14 cellular contexts compared by ENCODE assay signal in genomic region chr2:122531803-122532344, GRCh38.
DNase-seq lines count a peak whose midpoint lies in the region; ATAC-seq, FAIRE-seq and TF ChIP-seq lines count a peak whose summit lies in the region.
"Had no signal": no experiment of that assay in that cellular context is flagged by ENCODE, and none has a peak within 500 bp of the region (broad histone marks: within the 10 kb centered on the region; RNA-seq: fewer than 3 reads in every experiment).

No MANE protein-coding gene starts in this region.

- TF ChIP-seq POLR2A in K562 (conservative IDR thresholded peaks at IDR 0.05), result no peak
- TF ChIP-seq POLR2A in tibial nerve (IDR thresholded peaks at IDR 0.05), result no peak

- CTCF ChIA-PET in K562 (lab: Yijun Ruan, JAX; ENCODE audit: low intra/inter-chr PET ratio), result no interaction called here

- no peaks in the 10 kb centered on the region for H3K9me2 ChIP-seq in neural cell (ENCODE audit: insufficient read depth, low read length)

- H2BK5ac ChIP-seq in H9 (ENCODE audit: insufficient read length, low read length), result no peak overlapping the region

- no peak for FAIRE-seq in K562 (lab: Jason Lieb, UNC)

- no peak overlapping the region for H3K4me3 ChIP-seq in K562
- H3K4me3 ChIP-seq in neural cell (ENCODE audit: low read length), result no peak overlapping the region
- H3K4me3 ChIP-seq in tibial nerve, result no peak overlapping the region
- H3K4me3 ChIP-seq: body of pancreas had no signal

- H3K18ac ChIP-seq in H9 (ENCODE audit: insufficient read length, low read depth, low read length), result no peak overlapping the region

- no peaks in the 10 kb centered on the region for H4K20me1 ChIP-seq in H9 (ENCODE audit: control insufficient read depth, insufficient read depth, insufficient read length)
- no peaks in the 10 kb centered on the region for H4K20me1 ChIP-seq in K562 (replicated peaks; ENCODE audit: control insufficient read depth, insufficient read depth, low read length)
- H4K20me1 ChIP-seq in neural cell (ENCODE audit: insufficient read depth), result no peaks in the 10 kb centered on the region

- H3K79me1 ChIP-seq in H9 (ENCODE audit: insufficient read depth, low read depth, low read length, poor library complexity, severe bottlenecking), result no peaks in the 10 kb centered on the region

- H3K36me3 Mint-ChIP-seq in H9 (ENCODE audit: insufficient read depth in 1 of 3, low read depth in 3 of 3), result no peaks in the 10 kb centered on the region
- H3K36me3 Mint-ChIP-seq: natural killer cell had no signal

- no peak overlapping the region for H3K27ac ChIP-seq in H9 (ENCODE audit: insufficient read length, low read depth, low read length)
- H3K27ac ChIP-seq in K562 (ENCODE audit: extremely low read depth, low read depth, low read length), result no peak overlapping the region
- H3K27ac ChIP-seq in neural cell (ENCODE audit: low read length), result peak overlapping the region; percentile 97
- no peak overlapping the region for H3K27ac ChIP-seq in tibial nerve
- H3K27ac ChIP-seq: body of pancreas had no signal

- DNase-seq in Daoy (ENCODE audit: low read depth) (peak; percentile 18), H9 (peak; percentile 88), K562 (ENCODE audit: extremely low read depth in 1 of 4, low spot score in 3 of 4) (peak in 1 of 4 experiments; percentile 1), tibial nerve (ENCODE audit: low spot score in 2 of 2) (no peak), NCI-H524 treated with DMSO at 0.1 percent for 48 hours (lab: John Stamatoyannopoulos, UW) (no peak)
- DNase-seq: activated T-cell treated with anti-CD3 and anti-CD28 coated beads, Interleukin-2, amount 50 U/mL, for 4 hours; body of pancreas; KG1; kidney glomerular epithelial cell; natural killer cell; stimulated activated CD4-positive, alpha-beta T cell treated with anti-CD3 and anti-CD28 coated beads, Interleukin-15, amount 100 ng/mL, for 24 hours had no signal

- H3K4me2 ChIP-seq in H9 (ENCODE audit: insufficient read depth, insufficient read length, low read length) (no peak overlapping the region), K562 (ENCODE audit: insufficient read depth, low read length) (no peak overlapping the region), neural cell (ENCODE audit: low read length) (no peak overlapping the region)

- no peak overlapping the region for H3K56ac ChIP-seq in H9 (ENCODE audit: insufficient read length, low read depth, low read length)

- H3K27ac Mint-ChIP-seq in H9, result no peak overlapping the region
- H3K27ac Mint-ChIP-seq: natural killer cell had no signal

- no peak overlapping the region for H3K4ac ChIP-seq in H9 (ENCODE audit: low read depth, low read length)

- no peak overlapping the region for H3K23ac ChIP-seq in H9 (ENCODE audit: insufficient read length, low read depth, low read length)

- no peak overlapping the region for H2BK15ac ChIP-seq in H9 (ENCODE audit: low read depth, low read length)

- TF ChIP-seq CTCF in H9 (conservative IDR thresholded peaks at IDR 0.05) (peak; percentile 98), K562 (IDR thresholded peaks at IDR 0.05 in 2 of 3, conservative IDR thresholded peaks at IDR 0.05 in 1 of 3; ENCODE audit: insufficient read depth in 2 of 3, low read depth in 1 of 3, low read length in 3 of 3) (0 out of 6 replicates have a peak, but pooled peaks of 2 of the 3 experiments have one; percentile 9 to 23), neural cell (IDR thresholded peaks at IDR 0.05; ENCODE audit: poor library complexity, severe bottlenecking) (peak; percentile 51), tibial nerve (IDR thresholded peaks at IDR 0.05) (peak in 1 of 5 experiments; percentile 12)

- no peak overlapping the region for H2AK5ac ChIP-seq in H9 (ENCODE audit: insufficient read length, low read length)

- no CpG with 5 or more reads among the region's 8 CpGs for WGBS in H9 (ENCODE audit: extremely low coverage, insufficient read length, low lambda C conversion rate)
- WGBS in K562 (ENCODE audit: insufficient coverage, low coverage, missing lambda C conversion rate), result 5% methylated on average over 8 of the region's 8 CpGs
- 49 to 58% methylated on average over 8 of the region's 8 CpGs for WGBS in tibial nerve, 2 donors

- H3K9me1 ChIP-seq in K562 (ENCODE audit: control insufficient read depth, insufficient read depth, low read length), result no peaks in the 10 kb centered on the region

- intact Hi-C loops in K562 (cut with micrococcal nuclease), result no loop called here

- in situ Hi-C loops in K562 (cut with MboI), result no loop called here

- BruUV-seq in K562 (replicated peaks; lab: Mats Ljungman, UMichigan), result no TSS peak

- H3K9ac ChIP-seq in H9 (ENCODE audit: extremely low read depth, insufficient read length, low read length) (no peak overlapping the region), K562 (ENCODE audit: insufficient read depth in 1 of 2, low read depth in 2 of 2, low read length in 2 of 2) (no peak overlapping the region), neural cell (ENCODE audit: low read length) (no peak overlapping the region)

- H4K91ac ChIP-seq in H9 (ENCODE audit: insufficient read length, low read depth, low read length), result no peak overlapping the region

- TF ChIP-seq EP300 in K562 (IDR thresholded peaks at IDR 0.05; ENCODE audit: low read length) (no peak), neural cell (conservative IDR thresholded peaks at IDR 0.05; ENCODE audit: poor library complexity, severe bottlenecking) (no peak), tibial nerve (IDR thresholded peaks at IDR 0.05) (no peak)

- H2BK12ac ChIP-seq in H9 (ENCODE audit: insufficient read length, low read depth, low read length), result no peak overlapping the region

- no peaks in the 10 kb centered on the region for H3K79me2 ChIP-seq in H9 (ENCODE audit: insufficient read depth, low read length)
- H3K79me2 ChIP-seq in K562 (ENCODE audit: control insufficient read depth, insufficient read depth, low read length), result no peaks in the 10 kb centered on the region
- H3K79me2 ChIP-seq in neural cell (replicated peaks; ENCODE audit: insufficient read depth, low read length), result no peaks in the 10 kb centered on the region

- H3K23me2 ChIP-seq in H9 (ENCODE audit: insufficient read length, low read depth, low read length, poor library complexity, severe bottlenecking), result no peaks in the 10 kb centered on the region

- H3K4me1 ChIP-seq in H9 (ENCODE audit: insufficient read depth, low read length), result no peaks in the 10 kb centered on the region; the same call in 1 of the 2 replicates
- no peaks in the 10 kb centered on the region for H3K4me1 ChIP-seq in K562 (replicated peaks in 1 of 2; ENCODE audit: control insufficient read depth in 2 of 2, insufficient read depth in 2 of 2, low read length in 2 of 2)
- peaks cover 0 to 11% (median 1%) of the 10 kb centered on the region in 4 donors for H3K4me1 ChIP-seq in tibial nerve
- H3K4me1 ChIP-seq: body of pancreas had no signal

- no peak overlapping the region for H3K14ac ChIP-seq in H9 (ENCODE audit: insufficient read depth, low read length)

- POLR2A ChIA-PET in K562 (lab: Yijun Ruan, JAX), result no interaction called here

- no peaks in the 10 kb centered on the region for H3K27me3 Mint-ChIP-seq in H9 (ENCODE audit: low read depth)

- no peak overlapping the region for H4K8ac ChIP-seq in H9 (replicated peaks; ENCODE audit: insufficient read length, low read depth, low read length)

- no peak overlapping the region for H2BK20ac ChIP-seq in H9 (ENCODE audit: low read depth, low read length, poor library complexity, severe bottlenecking)

- H3K27me3 ChIP-seq in H9 (ENCODE audit: insufficient read depth, low read length) (no peaks in the 10 kb centered on the region), K562 (ENCODE audit: control insufficient read depth in 2 of 2, insufficient read depth in 2 of 2, low read length in 2 of 2) (no peaks in the 10 kb centered on the region), neural cell (ENCODE audit: insufficient read depth, low read depth, low read length) (no peaks in the 10 kb centered on the region), tibial nerve (no peaks in the 10 kb centered on the region)
- H3K27me3 ChIP-seq: body of pancreas had no signal

- H3T11ph ChIP-seq in H9 (ENCODE audit: low read length), result no peak overlapping the region

- H3K36me3 ChIP-seq in K562 (ENCODE audit: control insufficient read depth, insufficient read depth, low read length), result no peaks in the 10 kb centered on the region
- H3K36me3 ChIP-seq in neural cell (ENCODE audit: insufficient read depth, low read length), result no peaks in the 10 kb centered on the region
- no peaks in the 10 kb centered on the region for H3K36me3 ChIP-seq in tibial nerve

- H4K5ac ChIP-seq in H9 (ENCODE audit: insufficient read length, low read depth, low read length), result no peak overlapping the region

- H3K4me1 Mint-ChIP-seq in H9, result peaks cover 12 to 13% of the 10 kb centered on the region in 2 experiments
- H3K4me1 Mint-ChIP-seq: natural killer cell had no signal

- no peak overlapping the region for H2AFZ ChIP-seq in H9 (ENCODE audit: low read length)
- no peak overlapping the region for H2AFZ ChIP-seq in K562 (ENCODE audit: low read depth, low read length)
- H2AFZ ChIP-seq in neural cell (ENCODE audit: low read depth, low read length), result no peak overlapping the region

- no peaks in the 10 kb centered on the region for H3K9me3 ChIP-seq in H9 (ENCODE audit: control insufficient read depth, low read depth, low read length)
- no peaks in the 10 kb centered on the region for H3K9me3 ChIP-seq in K562 (replicated peaks; ENCODE audit: control insufficient read depth, insufficient read depth, low read depth, low read length)
- no peaks in the 10 kb centered on the region for H3K9me3 ChIP-seq in neural cell (ENCODE audit: low read length)
- no peaks in the 10 kb centered on the region for H3K9me3 ChIP-seq in tibial nerve
- H3K9me3 ChIP-seq: body of pancreas had no signal

- no peak for ATAC-seq in K562
- no peak for ATAC-seq in GM19023 (IDR thresholded peaks at IDR 0.05; ENCODE audit: unreplicated experiment)
- no peak for ATAC-seq in GM21360 (IDR thresholded peaks at IDR 0.05; ENCODE audit: unreplicated experiment)
- ATAC-seq: activated T-cell treated with anti-CD3 and anti-CD28 coated beads, Interleukin-2, amount 50 U/mL, for 4 hours; body of pancreas; natural killer cell had no signal

- H2BK120ac ChIP-seq in H9 (ENCODE audit: low read depth, low read length, poor library complexity, severe bottlenecking), result no peak overlapping the region

- no peaks in the 10 kb centered on the region for H3F3A ChIP-seq in neural cell (ENCODE audit: insufficient read depth, low read length, poor library complexity, severe bottlenecking)

- H3K9me3 Mint-ChIP-seq in H9, result no peaks in the 10 kb centered on the region

- no peak overlapping the region for H3K4me3 Mint-ChIP-seq in H9
- H3K4me3 Mint-ChIP-seq: activated T-cell treated with anti-CD3 and anti-CD28 coated beads, Interleukin-2, amount 50 U/mL, for 4 hours; natural killer cell had no signal

- TF ChIP-seq RAD21 in K562 (CRISPR knock-in tag; conservative IDR thresholded peaks at IDR 0.05 in 1 of 2, IDR thresholded peaks at IDR 0.05 in 1 of 2) (no peak), neural cell (conservative IDR thresholded peaks at IDR 0.05) (no peak)

TF ChIP-seq in K562, 482 proteins besides CTCF, POLR2A, EP300 and RAD21 (continues in another document):
- TF ChIP-seq ZNF232 (CRISPR knock-in tag; IDR thresholded peaks at IDR 0.05) (no peak), ZNF586 (CRISPR knock-in tag; conservative IDR thresholded peaks at IDR 0.05) (no peak)

TF ChIP-seq in neural cell, 6 proteins besides CTCF, POLR2A, EP300 and RAD21 (continues in another document):
- no peak for TF ChIP-seq MXI1 (conservative IDR thresholded peaks at IDR 0.05; ENCODE audit: poor library complexity, severe bottlenecking)
- peak; percentile 7 for TF ChIP-seq SMC3 (conservative IDR thresholded peaks at IDR 0.05; ENCODE audit: poor library complexity)

Comparison
In these comparisons a context has a peak if more than half of its experiments do, and no peak if none do; other contexts are left out.
1. DNase-seq: peak in Daoy (single experiment) and H9 (single experiment); none in tibial nerve (0 of 2) and NCI-H524 treated with DMSO at 0.1 percent for 48 hours (single experiment).